22 cellular contexts compared by ENCODE assay signal in the genomic region with DNA sequence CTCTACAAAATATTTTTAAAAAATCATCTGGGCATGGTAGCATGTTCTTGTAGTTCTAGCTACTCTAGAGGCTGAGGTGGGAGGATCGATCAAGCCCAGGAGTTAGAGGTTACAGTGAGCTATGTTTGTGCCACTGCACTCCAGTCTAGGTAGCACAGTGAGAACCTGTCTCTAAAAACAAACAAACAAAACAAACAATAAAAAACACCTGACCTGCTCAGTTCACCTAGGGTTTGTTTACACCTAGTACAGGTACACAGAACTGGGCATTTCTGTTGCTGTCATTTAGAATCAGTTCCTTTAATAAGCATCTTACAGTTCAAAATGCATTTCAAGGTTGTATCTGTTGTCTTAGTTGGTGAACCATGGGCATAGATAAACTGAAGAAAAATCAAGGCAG.
"Had no signal": no experiment of that assay in that cellular context is flagged by ENCODE, and none has a peak within 500 bp of the region (broad histone marks: within the 10 kb centered on the region; RNA-seq: fewer than 3 reads in every experiment).

No MANE protein-coding gene starts in this region.

- H3K36me3 Mint-ChIP-seq: immature natural killer cell; natural killer cell treated with Interleukin-12 subunit alpha and Interleukin-12 subunit beta and Interleukin-15 and Interleukin-18, amount 100 ng/mL, for 72 hours; stimulated activated naive B cell treated with anti-CD40 and anti-IgM and Interleukin-4, amounts not matched to agents 10 μg/mL and 1 μg/mL and 100 μg/mL, for 72 hours had no signal

- H3K4me1 Mint-ChIP-seq: immature natural killer cell; stimulated activated naive B cell treated with anti-CD40 and anti-IgM and Interleukin-4, amounts not matched to agents 10 μg/mL and 1 μg/mL and 100 μg/mL, for 72 hours; stimulated activated naive CD8-positive, alpha-beta T cell treated with anti-CD3 and anti-CD28 coated beads, Interleukin-15, amount 100 ng/mL, for 72 hours had no signal

- DNase-seq: effector memory CD4-positive, alpha-beta T cell; esophagus squamous epithelium; immature natural killer cell; left cardiac atrium; left ventricle myocardium inferior; lower lobe of right lung; midbrain; occipital lobe; psoas muscle; retina; right lobe of liver; stimulated activated CD4-positive, alpha-beta T cell treated with anti-CD3 and anti-CD28 coated beads, Interleukin-4, amount 100 ng/mL, for 4 hours; stimulated activated naive B cell treated with anti-CD40 and anti-IgM and Interleukin-4, amounts not matched to agents 10 μg/mL and 1 μg/mL and 100 μg/mL, for 72 hours; stimulated activated naive CD8-positive, alpha-beta T cell treated with anti-CD3 and anti-CD28 coated beads, Interleukin-15, amount 100 ng/mL, for 72 hours; testis; upper lobe of right lung had no signal

- H3K9me3 ChIP-seq: esophagus squamous epithelium, lower lobe of right lung, psoas muscle, right lobe of liver, testis, tibial nerve, upper lobe of right lung, vagina had no signal

- H3K4me3 Mint-ChIP-seq: immature natural killer cell; natural killer cell treated with Interleukin-12 subunit alpha and Interleukin-12 subunit beta and Interleukin-15 and Interleukin-18, amount 100 ng/mL, for 72 hours; stimulated activated naive B cell treated with anti-CD40 and anti-IgM and Interleukin-4, amounts not matched to agents 10 μg/mL and 1 μg/mL and 100 μg/mL, for 72 hours; stimulated activated naive CD8-positive, alpha-beta T cell treated with anti-CD3 and anti-CD28 coated beads, Interleukin-15, amount 100 ng/mL, for 72 hours had no signal

- H3K27ac ChIP-seq: esophagus squamous epithelium, gastroesophageal sphincter, left ventricle myocardium inferior, lower lobe of right lung, parathyroid adenoma, psoas muscle, right lobe of liver, testis, tibial nerve, upper lobe of right lung, vagina had no signal

- FAIRE-seq: keratinocyte had no signal

- H3K9ac ChIP-seq: parathyroid adenoma had no signal

- H3K9me3 Mint-ChIP-seq: immature natural killer cell; natural killer cell treated with Interleukin-12 subunit alpha and Interleukin-12 subunit beta and Interleukin-15 and Interleukin-18, amount 100 ng/mL, for 72 hours; stimulated activated naive CD8-positive, alpha-beta T cell treated with anti-CD3 and anti-CD28 coated beads, Interleukin-15, amount 100 ng/mL, for 72 hours had no signal

- H2AFZ ChIP-seq: parathyroid adenoma had no signal

- H3K27ac Mint-ChIP-seq: immature natural killer cell; natural killer cell treated with Interleukin-12 subunit alpha and Interleukin-12 subunit beta and Interleukin-15 and Interleukin-18, amount 100 ng/mL, for 72 hours; stimulated activated naive B cell treated with anti-CD40 and anti-IgM and Interleukin-4, amounts not matched to agents 10 μg/mL and 1 μg/mL and 100 μg/mL, for 72 hours had no signal

- H3K79me2 ChIP-seq: parathyroid adenoma had no signal

- H3K4me3 ChIP-seq: esophagus squamous epithelium, gastroesophageal sphincter, left ventricle myocardium inferior, lower lobe of right lung, psoas muscle, right lobe of liver, testis, tibial nerve, upper lobe of right lung, vagina had no signal

- H3K27me3 ChIP-seq: esophagus squamous epithelium, gastroesophageal sphincter, right lobe of liver, testis, tibial nerve, upper lobe of right lung, vagina had no signal

- H3K36me3 ChIP-seq: esophagus squamous epithelium, gastroesophageal sphincter, left ventricle myocardium inferior, lower lobe of right lung, right lobe of liver, tibial nerve, upper lobe of right lung, vagina had no signal

- H3K27me3 Mint-ChIP-seq: stimulated activated naive CD8-positive, alpha-beta T cell treated with anti-CD3 and anti-CD28 coated beads, Interleukin-15, amount 100 ng/mL, for 72 hours had no signal

- H3K4me1 ChIP-seq: esophagus squamous epithelium, gastroesophageal sphincter, left ventricle myocardium inferior, lower lobe of right lung, parathyroid adenoma, psoas muscle, right lobe of liver, testis, upper lobe of right lung, vagina had no signal
